Comparison of ENCODE assay signal across 8 cellular contexts in the genomic region with DNA sequence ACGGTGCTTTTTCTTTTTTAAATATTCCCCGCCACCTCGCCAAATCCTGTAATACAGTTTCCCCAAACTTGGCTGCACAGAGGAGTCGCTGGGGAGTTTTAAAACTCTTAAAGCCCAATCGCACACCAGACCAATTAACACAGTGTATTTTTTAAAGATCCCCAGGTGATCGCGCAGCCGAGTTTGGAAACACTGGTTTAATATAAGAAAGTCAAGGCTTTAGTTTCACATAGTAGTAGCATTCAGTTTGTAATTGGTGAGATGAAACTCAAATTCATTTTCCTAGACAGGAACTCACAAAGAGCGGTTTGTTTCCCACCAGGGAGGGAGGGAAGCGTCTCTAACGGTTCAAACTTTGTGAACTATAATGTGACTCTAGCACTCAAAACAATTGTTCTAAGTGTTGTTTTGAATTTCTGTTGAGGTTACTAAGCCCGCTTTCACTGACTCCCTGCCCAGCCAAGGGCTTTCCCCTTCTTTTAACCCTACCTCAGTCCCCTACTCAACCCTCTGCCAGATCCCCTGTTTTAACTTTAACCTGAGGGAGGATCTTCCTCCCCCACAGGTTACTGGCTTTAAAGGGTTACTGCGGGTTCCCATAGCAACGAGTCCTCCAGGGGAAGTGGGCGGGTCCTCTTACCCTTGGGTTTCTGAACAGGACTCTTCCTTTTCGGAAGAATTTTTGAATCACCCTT. TPM values are rescaled to one million over a fixed set of nuclear protein-coding genes. Genes with fewer than 3 reads are reported as not detected.
DNase-seq lines count a peak whose midpoint lies in the region; ATAC-seq and TF ChIP-seq lines count a peak whose summit lies in the region.

No MANE protein-coding gene starts in this region.

- no peaks in the 10 kb centered on the region for H3K4me1 ChIP-seq in CD8-positive, alpha-beta memory T cell (ENCODE audit: insufficient read depth, low read length)
- H3K4me1 ChIP-seq in iPS-18a (ENCODE audit: control insufficient read depth, low read depth, low read length) (peaks cover 30% of the 10 kb centered on the region), sigmoid colon (peaks cover 0 to 20% (median 11%) of the 10 kb centered on the region in 4 donors)

- H3K4me3 ChIP-seq in CD8-positive, alpha-beta memory T cell (ENCODE audit: low read length) = peak overlapping the region; percentile 26
- H3K4me3 ChIP-seq in LNCaP clone FGC (ENCODE audit: low read depth, low read length) = peak overlapping the region; percentile 75
- H3K4me3 ChIP-seq in brain microvascular endothelial cell (ENCODE audit: low read depth, low read length) = peak overlapping the region; percentile 60
- peak overlapping the region; percentile 75 for H3K4me3 ChIP-seq in iPS-18a (ENCODE audit: low read length)
- peak overlapping the region; percentile 69 to 94 (median 89) for H3K4me3 ChIP-seq in sigmoid colon

- H3K27me3 Mint-ChIP-seq in CD8-positive, alpha-beta memory T cell = peaks cover 14 to 24% of the 10 kb centered on the region in 2 donors
- H3K27me3 Mint-ChIP-seq in effector memory CD8-positive, alpha-beta T cell = peaks cover 16 to 21% of the 10 kb centered on the region in 2 donors

- peak overlapping the region in 1 of 7 donors; percentile 54 for H3K4me3 Mint-ChIP-seq in CD8-positive, alpha-beta memory T cell
- no peak overlapping the region for H3K4me3 Mint-ChIP-seq in effector memory CD8-positive, alpha-beta T cell

- H3K27me3 ChIP-seq in CD8-positive, alpha-beta memory T cell (ENCODE audit: insufficient read depth, low read length, poor library complexity, severe bottlenecking) = no peaks in the 10 kb centered on the region
- no peaks in the 10 kb centered on the region for H3K27me3 ChIP-seq in brain microvascular endothelial cell (replicated peaks)
- peaks cover 13% of the 10 kb centered on the region for H3K27me3 ChIP-seq in iPS-18a (ENCODE audit: control insufficient read depth, insufficient read depth, low read length)
- H3K27me3 ChIP-seq in sigmoid colon = no peaks in the 10 kb centered on the region

- H3K9ac ChIP-seq in iPS-18a (ENCODE audit: low read length) = peak overlapping the region; percentile 80

- POLR2A ChIA-PET in CD8-positive, alpha-beta memory T cell (lab: Charles Lee) = no interaction called here

- DNase-seq in CD8-positive, alpha-beta memory T cell = no peak
- peak; percentile 32 for DNase-seq in LNCaP clone FGC (ENCODE audit: low read depth)
- peak; percentile 80 for DNase-seq in SHP77 treated with DMSO at 0.1 percent for 48 hours (lab: John Stamatoyannopoulos, UW)
- DNase-seq in brain microvascular endothelial cell = peak; percentile 74
- DNase-seq in sigmoid colon = peak; percentile 76
- DNase-seq in effector memory CD8-positive, alpha-beta T cell = no peak

- H3K4me1 Mint-ChIP-seq in CD8-positive, alpha-beta memory T cell = peaks cover 0 to 3% (median 0%) of the 10 kb centered on the region in 3 donors
- no peaks in the 10 kb centered on the region for H3K4me1 Mint-ChIP-seq in effector memory CD8-positive, alpha-beta T cell (ENCODE audit: low read depth in 2 of 2)

- no peak for TF ChIP-seq EP300 in sigmoid colon (IDR thresholded peaks at IDR 0.05)

- no peak overlapping the region for H3K27ac Mint-ChIP-seq in CD8-positive, alpha-beta memory T cell
- no peak overlapping the region for H3K27ac Mint-ChIP-seq in effector memory CD8-positive, alpha-beta T cell

- TF ChIP-seq POLR2A in sigmoid colon (IDR thresholded peaks at IDR 0.05) = no peak

- peaks cover 0 to 3% (median 0%) of the 10 kb centered on the region in 3 donors for H3K36me3 Mint-ChIP-seq in CD8-positive, alpha-beta memory T cell
- H3K36me3 Mint-ChIP-seq in effector memory CD8-positive, alpha-beta T cell (ENCODE audit: insufficient read depth) = no peaks in the 10 kb centered on the region

- H3K36me3 ChIP-seq in CD8-positive, alpha-beta memory T cell (ENCODE audit: insufficient read depth, low read length) = no peaks in the 10 kb centered on the region
- no peaks in the 10 kb centered on the region for H3K36me3 ChIP-seq in brain microvascular endothelial cell (replicated peaks)
- no peaks in the 10 kb centered on the region for H3K36me3 ChIP-seq in iPS-18a (ENCODE audit: control insufficient read depth, low read depth, low read length)
- no peaks in the 10 kb centered on the region for H3K36me3 ChIP-seq in sigmoid colon

- no peak overlapping the region for H3K27ac ChIP-seq in CD8-positive, alpha-beta memory T cell (ENCODE audit: low read depth, low read length)
- peak overlapping the region; percentile 27 for H3K27ac ChIP-seq in brain microvascular endothelial cell
- H3K27ac ChIP-seq in iPS-18a (ENCODE audit: low read length) = peak overlapping the region; percentile 47
- peak overlapping the region; percentile 89 to 96 (median 93) for H3K27ac ChIP-seq in sigmoid colon

- H3K9me3 ChIP-seq in CD8-positive, alpha-beta memory T cell (ENCODE audit: low read length) = no peaks in the 10 kb centered on the region
- H3K9me3 ChIP-seq in iPS-18a (ENCODE audit: control insufficient read depth, low read depth, low read length) = no peaks in the 10 kb centered on the region
- no peaks in the 10 kb centered on the region for H3K9me3 ChIP-seq in sigmoid colon

- WGBS in sigmoid colon, 2 donors = 0 to 1% methylated on average over 16 of the region's 16 CpGs

- in situ Hi-C loops in brain microvascular endothelial cell (cut with HindIII; ENCODE audit: low pct_ligation_motif_present, low sequenced_read_pairs) = no loop called here

- H3K9me3 Mint-ChIP-seq in CD8-positive, alpha-beta memory T cell = peaks cover 9 to 24% (median 12%) of the 10 kb centered on the region in 5 donors
- peaks cover 0 to 4% of the 10 kb centered on the region in 2 donors for H3K9me3 Mint-ChIP-seq in effector memory CD8-positive, alpha-beta T cell

- ATAC-seq in GM21390 (IDR thresholded peaks at IDR 0.05; ENCODE audit: unreplicated experiment) = peak; percentile 53
- ATAC-seq in effector memory CD8-positive, alpha-beta T cell (replicated peaks) = no peak

- TF ChIP-seq CTCF in LNCaP clone FGC (IDR thresholded peaks at IDR 0.05; ENCODE audit: control insufficient read depth, extremely low read depth, insufficient read depth) (no peak), brain microvascular endothelial cell (IDR thresholded peaks at IDR 0.05; ENCODE audit: low read depth, low read length, missing control alignments) (no peak), sigmoid colon (IDR thresholded peaks at IDR 0.05) (no peak)

- CTCF ChIA-PET in CD8-positive, alpha-beta memory T cell (lab: Charles Lee) = no interaction called here

- intact Hi-C loops in sigmoid colon (cut with DNase I) = loop anchor here (1.0 kb wide), 1 partner anchor 26 kb away; no protein-coding TSS in a partner anchor

RNA-seq across cellular contexts. Expression of gene BTBD3, which starts 25.7 kb away (rescaled TPM):
- under 1 TPM; 0.37 to 0.80 TPM for total RNA-seq in CD8-positive, alpha-beta memory T cell
- 0.18 TPM for polyA plus RNA-seq in CD8-positive, alpha-beta memory T cell
- total RNA-seq in sigmoid colon = 10 to 100 TPM; 26.8 to 47.6 (median 31.6) TPM
- polyA plus RNA-seq in sigmoid colon = 10 to 100 TPM; 14.6 to 23.8 (median 22.2) TPM

Comparison
In these comparisons a context has a peak if more than half of its experiments do, and no peak if none do; other contexts are left out.
1. DNase-seq: peak in LNCaP clone FGC (single experiment), SHP77 treated with DMSO at 0.1 percent for 48 hours (single experiment), brain microvascular endothelial cell (single experiment) and sigmoid colon (single experiment); none in CD8-positive, alpha-beta memory T cell (0 of 5) and effector memory CD8-positive, alpha-beta T cell (0 of 3).
2. H3K4me3 ChIP-seq: peak in every context shown above with its lines; median percentile 89 in sigmoid colon; 75 in LNCaP clone FGC; 75 in iPS-18a; 60 in brain microvascular endothelial cell; 26 in CD8-positive, alpha-beta memory T cell.
3. RNA of gene BTBD3, which starts 25.7 kb away (total RNA-seq): 26.8 to 47.6 TPM in sigmoid colon; 0.37 to 0.80 TPM in CD8-positive, alpha-beta memory T cell; every median in the first group is over 10 times any median in the second.